ENCODE assay signal across 8 cellular contexts in genomic region chr13:90868321-90868920, GRCh38.
A peak's percentile ranks its signal among the peaks of the same experiment; 100 is the strongest.
DNase-seq lines count a peak whose midpoint lies in the region; ATAC-seq, FAIRE-seq and TF ChIP-seq lines count a peak whose summit lies in the region.

No MANE protein-coding gene starts in this region.

- no peak overlapping the region for H2AK5ac ChIP-seq in mesenchymal stem cell (ENCODE audit: low read length, severe bottlenecking)

- H3K4me2 ChIP-seq in K562 (ENCODE audit: insufficient read depth, low read length) (no peak overlapping the region), mesenchymal stem cell (ENCODE audit: low read length, poor library complexity, severe bottlenecking) (no peak overlapping the region)

- H2BK15ac ChIP-seq in mesenchymal stem cell (ENCODE audit: low read depth, poor library complexity, severe bottlenecking) = no peak overlapping the region

- H3K9me3 Mint-ChIP-seq in CD14-positive monocyte = peaks cover 0 to 2% (median 0%) of the 10 kb centered on the region in 7 donors
- H3K9me3 Mint-ChIP-seq in HFFc6 = no peaks in the 10 kb centered on the region
- no peaks in the 10 kb centered on the region for H3K9me3 Mint-ChIP-seq in activated CD4-positive, alpha-beta memory T cell treated with anti-CD3 and anti-CD28 coated beads, Interleukin-2, amount 10 ng/mL, durations not matched to agents 7 days and 5 days

- 0 out of 2 replicates have a peak, but pooled peaks have one; percentile 19 for TF ChIP-seq EP300 in K562 (IDR thresholded peaks at IDR 0.05; ENCODE audit: low read length)

- no peak overlapping the region for H3K4me3 Mint-ChIP-seq in CD14-positive monocyte
- H3K4me3 Mint-ChIP-seq in HFFc6 = no peak overlapping the region
- no peak overlapping the region for H3K4me3 Mint-ChIP-seq in activated CD4-positive, alpha-beta memory T cell treated with anti-CD3 and anti-CD28 coated beads, Interleukin-2, amount 10 ng/mL, durations not matched to agents 7 days and 5 days

- H3K9me3 ChIP-seq in K562 (replicated peaks; ENCODE audit: control insufficient read depth, insufficient read depth, low read depth, low read length) = no peaks in the 10 kb centered on the region; the same call in 1 of the 2 replicates
- H3K9me3 ChIP-seq in mesenchymal stem cell (ENCODE audit: control insufficient read depth, low read length) = no peaks in the 10 kb centered on the region

- H3K79me1 ChIP-seq in mesenchymal stem cell (replicated peaks; ENCODE audit: low read length, poor library complexity, severe bottlenecking) = no peaks in the 10 kb centered on the region

- no peak overlapping the region for H2BK12ac ChIP-seq in mesenchymal stem cell (ENCODE audit: low read length in 2 of 2)

- H3K27ac ChIP-seq in K562 (ENCODE audit: extremely low read depth, low read depth, low read length) (no peak overlapping the region), mesenchymal stem cell (ENCODE audit: low read length, poor library complexity, severe bottlenecking) (no peak overlapping the region)

- H2BK5ac ChIP-seq in mesenchymal stem cell (ENCODE audit: low read depth, low read length, poor library complexity, severe bottlenecking) = no peak overlapping the region

- no peak overlapping the region for H2AFZ ChIP-seq in K562 (ENCODE audit: low read depth, low read length)
- no peak overlapping the region for H2AFZ ChIP-seq in mesenchymal stem cell (ENCODE audit: low read depth, low read length)

- no peaks in the 10 kb centered on the region for H3K36me3 Mint-ChIP-seq in CD14-positive monocyte
- no peaks in the 10 kb centered on the region for H3K36me3 Mint-ChIP-seq in HFFc6 (ENCODE audit: low read depth)
- no peaks in the 10 kb centered on the region for H3K36me3 Mint-ChIP-seq in activated CD4-positive, alpha-beta memory T cell treated with anti-CD3 and anti-CD28 coated beads, Interleukin-2, amount 10 ng/mL, durations not matched to agents 7 days and 5 days (ENCODE audit: low read depth)

- no peak overlapping the region for H3K4ac ChIP-seq in mesenchymal stem cell (ENCODE audit: low read depth in 1 of 2, low read length in 2 of 2)

- no peak overlapping the region for H2BK120ac ChIP-seq in mesenchymal stem cell (ENCODE audit: low read depth, low read length)

- no peak overlapping the region for H3K9ac ChIP-seq in K562 (ENCODE audit: insufficient read depth in 1 of 2, low read depth in 2 of 2, low read length in 2 of 2)
- H3K9ac ChIP-seq in mesenchymal stem cell (ENCODE audit: low read length) = no peak overlapping the region

- H3K27ac Mint-ChIP-seq in CD14-positive monocyte (no peak overlapping the region), HFFc6 (no peak overlapping the region)
- no peak overlapping the region for H3K27ac Mint-ChIP-seq in activated CD4-positive, alpha-beta memory T cell treated with anti-CD3 and anti-CD28 coated beads, Interleukin-2, amount 10 ng/mL, durations not matched to agents 7 days and 5 days

- CTCF ChIA-PET in K562 (lab: Yijun Ruan, JAX; ENCODE audit: low intra/inter-chr PET ratio) = interaction anchor here (0.8 to 1.6 kb wide), 2 partner anchors 8 to 149 kb away, joined by 3 to 4 read pairs; no protein-coding TSS in a partner anchor
- CTCF ChIA-PET in activated CD4-positive, alpha-beta memory T cell treated with anti-CD3 and anti-CD28 coated beads, Interleukin-2, amount 10 ng/mL, durations not matched to agents 7 days and 5 days (lab: Charles Lee) = no interaction called here

- H3K9me1 ChIP-seq in K562 (ENCODE audit: control insufficient read depth, insufficient read depth, low read length) = no peaks in the 10 kb centered on the region

- POLR2A ChIA-PET in K562 (lab: Yijun Ruan, JAX) = no interaction called here
- POLR2A ChIA-PET in activated CD4-positive, alpha-beta memory T cell treated with anti-CD3 and anti-CD28 coated beads, Interleukin-2, amount 10 ng/mL, durations not matched to agents 7 days and 5 days (lab: Charles Lee) = no interaction called here

- H4K8ac ChIP-seq in mesenchymal stem cell (ENCODE audit: low read length) = no peak overlapping the region

- intact Hi-C loops in CD14-positive monocyte (cut with micrococcal nuclease) = no loop called here
- intact Hi-C loops in K562 (cut with micrococcal nuclease) = loop anchor here (5.0 to 10.0 kb wide), 3 partner anchors 149 to 1826 kb away; no protein-coding TSS in a partner anchor

- TF ChIP-seq RAD21 in K562 (CRISPR knock-in tag; conservative IDR thresholded peaks at IDR 0.05 in 1 of 2, IDR thresholded peaks at IDR 0.05 in 1 of 2) = peak in 1 of 2 experiments; percentile 96; a peak in 2 of 4 replicates

- H4K91ac ChIP-seq in mesenchymal stem cell (ENCODE audit: low read length) = no peak overlapping the region

- ATAC-seq in K562 = 0 out of 3 replicates have a peak, but pooled peaks have one; percentile 16
- ATAC-seq in GM18868 (IDR thresholded peaks at IDR 0.05; ENCODE audit: unreplicated experiment) = no peak
- no peak for ATAC-seq in HG03442 (IDR thresholded peaks at IDR 0.05; ENCODE audit: unreplicated experiment)

- H3K4me1 ChIP-seq in K562 (replicated peaks in 1 of 2; ENCODE audit: control insufficient read depth in 2 of 2, insufficient read depth in 2 of 2, low read length in 2 of 2) (no peaks in the 10 kb centered on the region), mesenchymal stem cell (ENCODE audit: control insufficient read depth, insufficient read depth, low read depth, low read length) (no peaks in the 10 kb centered on the region)

- no TSS peak for BruUV-seq in K562 (replicated peaks; lab: Mats Ljungman, UMichigan)

- TF ChIP-seq CTCF in CD14-positive monocyte (IDR thresholded peaks at IDR 0.05) = peak; percentile 81
- peak; percentile 93 for TF ChIP-seq CTCF in HFFc6 (IDR thresholded peaks at IDR 0.05)
- TF ChIP-seq CTCF in K562 (IDR thresholded peaks at IDR 0.05 in 2 of 3, conservative IDR thresholded peaks at IDR 0.05 in 1 of 3; ENCODE audit: insufficient read depth in 2 of 3, low read depth in 1 of 3, low read length in 3 of 3) = peak in 1 of 3 experiments; percentile 96; a peak in 2 of 6 replicates

- no peak overlapping the region for H3K23ac ChIP-seq in mesenchymal stem cell (ENCODE audit: low read length in 2 of 2)

- H3K18ac ChIP-seq in mesenchymal stem cell (ENCODE audit: low read depth in 1 of 2, low read length in 2 of 2) = no peak overlapping the region

- TF ChIP-seq POLR2A in K562 (conservative IDR thresholded peaks at IDR 0.05) = no peak

- H3K4me3 ChIP-seq in K562 (no peak overlapping the region), mesenchymal stem cell (ENCODE audit: insufficient read depth in 1 of 2, low read depth in 1 of 2, low read length in 2 of 2) (no peak overlapping the region)

- H3K4me1 Mint-ChIP-seq in CD14-positive monocyte (peaks cover 20% of the 10 kb centered on the region), HFFc6 (ENCODE audit: low read depth) (peaks cover 12% of the 10 kb centered on the region)
- no peaks in the 10 kb centered on the region for H3K4me1 Mint-ChIP-seq in activated CD4-positive, alpha-beta memory T cell treated with anti-CD3 and anti-CD28 coated beads, Interleukin-2, amount 10 ng/mL, durations not matched to agents 7 days and 5 days

- H3K36me3 ChIP-seq in K562 (ENCODE audit: control insufficient read depth, insufficient read depth, low read length) (no peaks in the 10 kb centered on the region), mesenchymal stem cell (ENCODE audit: control insufficient read depth in 1 of 2, insufficient read depth in 2 of 2, low read depth in 1 of 2, low read length in 2 of 2) (no peaks in the 10 kb centered on the region)

- no peaks in the 10 kb centered on the region for H4K20me1 ChIP-seq in K562 (replicated peaks; ENCODE audit: control insufficient read depth, insufficient read depth, low read length)

- DNase-seq in CD14-positive monocyte (ENCODE audit: low spot score) (no peak), HFFc6 (peak; percentile 5), K562 (ENCODE audit: extremely low read depth in 1 of 4, low spot score in 3 of 4) (peak; percentile 47 to 66 (median 60)), mesenchymal stem cell (peak; percentile 51), NCI-H2029 (lab: John Stamatoyannopoulos, UW) (no peak)
- DNase-seq in activated CD4-positive, alpha-beta memory T cell treated with anti-CD3 and anti-CD28 coated beads, Interleukin-2, amount 10 ng/mL, durations not matched to agents 7 days and 5 days = no peak

- in situ Hi-C loops in K562 (cut with MboI) = no loop called here

- 0% methylated on average over 2 of the region's 2 CpGs for WGBS in K562 (ENCODE audit: insufficient coverage, low coverage, missing lambda C conversion rate)
- WGBS in mesenchymal stem cell = no CpG with 5 or more reads among the region's 2 CpGs

- H3K27me3 ChIP-seq in K562 (ENCODE audit: control insufficient read depth in 2 of 2, insufficient read depth in 2 of 2, low read length in 2 of 2) = no peaks in the 10 kb centered on the region
- no peaks in the 10 kb centered on the region for H3K27me3 ChIP-seq in mesenchymal stem cell (ENCODE audit: control insufficient read depth in 1 of 2, insufficient read depth in 1 of 2, low read length in 2 of 2)

- no peaks in the 10 kb centered on the region for H3K79me2 ChIP-seq in K562 (ENCODE audit: control insufficient read depth, insufficient read depth, low read length)

- H3K27me3 Mint-ChIP-seq in CD14-positive monocyte (ENCODE audit: low read depth in 3 of 3) = no peaks in the 10 kb centered on the region
- no peaks in the 10 kb centered on the region; the same call in 1 of the 2 replicates for H3K27me3 Mint-ChIP-seq in HFFc6 (ENCODE audit: insufficient read depth)
- H3K27me3 Mint-ChIP-seq in activated CD4-positive, alpha-beta memory T cell treated with anti-CD3 and anti-CD28 coated beads, Interleukin-2, amount 10 ng/mL, durations not matched to agents 7 days and 5 days = no peaks in the 10 kb centered on the region

- no peak overlapping the region for H3K14ac ChIP-seq in mesenchymal stem cell (ENCODE audit: low read length in 2 of 2)

- FAIRE-seq in K562 (lab: Jason Lieb, UNC) = no peak

TF ChIP-seq in K562, 482 proteins besides CTCF, POLR2A, EP300 and RAD21 (continues in another document):
- TF ChIP-seq ZFX (CRISPR knock-in tag; IDR thresholded peaks at IDR 0.05) (0 out of 2 replicates have a peak, but pooled peaks have one; percentile 23), RBFOX2 (IDR thresholded peaks at IDR 0.05; ENCODE audit: low read depth, low read length) (no peak), POLR2H (tag; IDR thresholded peaks at IDR 0.05; ENCODE audit: low read depth) (0 out of 2 replicates have a peak, but pooled peaks have one; percentile 33), HMGN3 (IDR thresholded peaks at IDR 0.05; ENCODE audit: borderline replicate concordance, extremely low read depth, insufficient read length, low read depth, low read length) (no peak)

Comparison
In these comparisons a context has a peak if more than half of its experiments do, and no peak if none do; other contexts are left out.
1. DNase-seq: peak in HFFc6 (single experiment), K562 (4 of 4) and mesenchymal stem cell (single experiment); none in CD14-positive monocyte (single experiment), activated CD4-positive, alpha-beta memory T cell treated with anti-CD3 and anti-CD28 coated beads, Interleukin-2, amount 10 ng/mL, durations not matched to agents 7 days and 5 days (single experiment) and NCI-H2029 (single experiment).